ENCODE assay signal across 8 cellular contexts in the genomic region with DNA sequence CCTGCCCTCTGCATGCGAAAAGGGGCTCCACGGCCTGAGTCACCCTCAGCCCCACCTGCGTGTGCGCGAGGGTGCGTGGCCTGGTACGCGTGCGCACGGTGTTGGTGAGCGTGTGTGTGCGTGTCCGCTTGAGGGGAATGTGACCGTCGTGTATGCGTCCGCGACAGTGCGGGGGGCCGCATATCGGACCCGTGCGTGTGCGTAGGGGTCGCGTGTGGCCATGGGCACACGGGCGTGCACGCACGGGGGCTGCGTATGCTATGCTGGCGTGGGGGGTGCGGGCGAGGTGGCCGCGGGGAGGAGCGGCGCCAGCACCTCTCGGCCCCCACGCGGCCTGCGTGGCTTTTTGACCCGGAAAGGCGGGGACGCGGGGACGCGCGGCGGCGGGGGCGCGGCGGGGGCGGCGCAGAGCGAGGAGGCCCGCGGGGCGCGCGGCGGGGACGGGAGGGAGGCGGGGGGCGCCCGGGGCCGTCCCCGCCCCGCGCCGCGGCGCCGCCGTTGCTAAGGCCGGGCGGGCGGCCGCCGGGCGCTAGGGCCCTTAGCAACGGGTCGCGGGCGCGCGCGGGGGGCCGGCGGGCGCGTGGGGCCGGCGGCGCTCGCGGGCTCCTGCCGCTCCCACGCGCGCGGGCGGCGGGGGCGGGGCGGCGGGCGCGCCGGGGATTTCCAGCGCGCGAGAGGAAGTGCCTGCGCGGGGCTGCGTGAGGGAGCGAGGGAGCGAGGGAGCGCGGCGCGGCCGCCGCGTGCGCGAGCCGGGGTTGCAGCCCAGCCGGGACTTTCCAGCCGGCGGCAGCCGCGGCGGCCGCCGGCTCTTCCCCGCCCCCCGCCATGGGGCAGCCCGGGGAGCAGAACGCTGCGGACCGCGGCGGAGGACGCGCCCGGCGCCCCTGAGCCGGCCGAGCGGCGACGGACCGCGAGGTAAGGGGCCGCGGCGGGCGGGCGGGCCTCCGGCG. TPM values are rescaled to one million over a fixed set of nuclear protein-coding genes. Genes with fewer than 3 reads are reported as not detected.
A peak's percentile ranks its signal among the peaks of the same experiment; 100 is the strongest.
DNase-seq lines count a peak whose midpoint lies in the region; ATAC-seq and TF ChIP-seq lines count a peak whose summit lies in the region.

TSS of gene TRAF3 (plus strand) at position 689 of the 950 bp plus-strand sequence. CDS start 92,753 bp downstream, outside the sequence.

- H3K27ac ChIP-seq in ectodermal cell (ENCODE audit: insufficient read depth, low read depth, low read length, poor library complexity, severe bottlenecking), result no peak within 1 kb of the TSS

- 17% methylated on average over 163 of the region's 163 CpGs for WGBS in ectodermal cell, 2 experiments

- ATAC-seq in GM18873 (IDR thresholded peaks at IDR 0.05; ENCODE audit: low FRiP score, unreplicated experiment), result no peak

- H3K4me3 ChIP-seq in GM12865 (ENCODE audit: low read depth, low read length), result peak within 1 kb of the TSS; percentile 66
- H3K4me3 ChIP-seq in HFF-Myc (replicated peaks; ENCODE audit: low read depth, low read length), result peak within 1 kb of the TSS; percentile 76
- peak within 1 kb of the TSS; percentile 69 for H3K4me3 ChIP-seq in ectodermal cell (ENCODE audit: insufficient read depth, low read depth, low read length)

- peaks cover 6% of the 10 kb centered on the region for H3K4me1 ChIP-seq in ectodermal cell (ENCODE audit: control insufficient read depth, insufficient read depth, low read length)

- peaks cover 20% of the 10 kb centered on the region for H3K27me3 ChIP-seq in ectodermal cell (ENCODE audit: control insufficient read depth, insufficient read depth, low read length, poor library complexity, severe bottlenecking)

- no peak for TF ChIP-seq CTCF in GM12865 (IDR thresholded peaks at IDR 0.05; ENCODE audit: insufficient read depth, low read depth, low read length, missing control alignments)
- no peak for TF ChIP-seq CTCF in HFF-Myc (IDR thresholded peaks at IDR 0.05; ENCODE audit: low read depth, low read length, missing control alignments)

- DNase-seq in GM12865 (ENCODE audit: low read depth) (peak; percentile 94), HFF-Myc (ENCODE audit: extremely low read depth, low read depth) (no peak), NCI-H2171 (lab: John Stamatoyannopoulos, UW) (peak; percentile 23), medulla oblongata (ENCODE audit: extremely low spot score) (peak; percentile 68)
- DNase-seq in activated CD8-positive, alpha-beta memory T cell treated with anti-CD3 and anti-CD28 coated beads for 1 hour (ENCODE audit: extremely low read depth in 1 of 2, low read depth in 1 of 2), result peak; percentile 57 to 81
- peak; percentile 55 to 69 (median 62) for DNase-seq in stimulated activated CD4-positive, alpha-beta T cell treated with anti-CD3 and anti-CD28 coated beads, TNF-alpha, amount 100 ng/mL, for 48 hours (ENCODE audit: low read depth in 3 of 3)

- H3K36me3 ChIP-seq in ectodermal cell (ENCODE audit: control insufficient read depth, insufficient read depth, low read length), result no peaks in the 10 kb centered on the region

- no peaks in the 10 kb centered on the region for H3K9me3 ChIP-seq in ectodermal cell (ENCODE audit: control insufficient read depth, low read length)

RNA-seq across cellular contexts. Expression of gene TRAF3, which starts in this region (rescaled TPM):
- polyA plus RNA-seq in ectodermal cell (2013, experiment 1 of 4), result 14.3 TPM
- polyA plus RNA-seq in ectodermal cell (2013, experiment 2 of 4), result 17.3 TPM
- polyA plus RNA-seq in ectodermal cell (2013, experiment 3 of 4), result 11.4 TPM
- 14.0 TPM for polyA plus RNA-seq in ectodermal cell (2013, experiment 4 of 4)
